In the genomic region with DNA sequence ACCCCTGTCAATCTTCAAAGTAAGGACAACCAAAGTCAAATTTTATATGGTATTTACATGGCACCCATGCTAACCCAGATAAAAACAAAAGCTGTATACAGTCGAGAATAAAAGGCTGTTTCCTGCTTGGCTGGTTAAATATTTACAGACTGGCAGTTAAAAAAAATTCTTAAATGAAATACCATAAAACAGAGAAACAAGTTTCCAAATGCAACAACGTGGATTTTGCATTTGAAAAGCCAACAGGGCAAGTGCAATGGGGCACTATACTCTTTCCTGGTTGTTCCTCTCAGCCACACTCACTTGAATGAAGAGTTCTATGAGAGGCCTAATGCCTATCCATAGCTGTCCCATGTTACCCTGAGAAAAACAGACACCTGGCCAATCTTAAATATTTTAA, we compare ENCODE assay signal across 13 cellular contexts.
A peak's percentile ranks its signal among the peaks of the same experiment; 100 is the strongest.
DNase-seq lines count a peak whose midpoint lies in the region; ATAC-seq, FAIRE-seq and TF ChIP-seq lines count a peak whose summit lies in the region.
"Had no signal": no experiment of that assay in that cellular context is flagged by ENCODE, and none has a peak within 500 bp of the region (broad histone marks: within the 10 kb centered on the region; RNA-seq: fewer than 3 reads in every experiment).

No MANE protein-coding gene starts in this region.

- no peaks in the 10 kb centered on the region for H3K36me3 ChIP-seq in mucosa of rectum (ENCODE audit: control insufficient read depth in 2 of 2, insufficient read depth in 2 of 2, low read length in 2 of 2)
- H3K36me3 ChIP-seq: esophagus squamous epithelium had no signal

- no peaks in the 10 kb centered on the region for H3K9me3 ChIP-seq in mucosa of rectum (ENCODE audit: control insufficient read depth in 2 of 2, low read length in 2 of 2)
- H3K9me3 ChIP-seq: esophagus squamous epithelium had no signal

- no peak for ATAC-seq in GM19452 (IDR thresholded peaks at IDR 0.05; ENCODE audit: unreplicated experiment)
- ATAC-seq: Panc1 had no signal

- H3K27ac ChIP-seq in 22Rv1 (peak overlapping the region; percentile 57), VCaP (peak overlapping the region; percentile 44), mucosa of rectum (ENCODE audit: low read depth in 2 of 2, low read length in 2 of 2) (peak overlapping the region; percentile 74 to 82)
- H3K27ac ChIP-seq: HL-60 had no signal

- no peak for FAIRE-seq in D721Med (lab: Jason Lieb, UNC)

- DNase-seq in DMS79 treated with DMSO at 0.1 percent for 48 hours (lab: John Stamatoyannopoulos, UW) (peak; percentile 71), D721Med (ENCODE audit: insufficient read length, low spot score) (no peak), NOMO-1 treated with dmso at 0.1 percent for 144 hours (lab: John Stamatoyannopoulos, UW; ENCODE audit: unreplicated experiment) (no peak)
- no peak for DNase-seq in stimulated activated CD8-positive, alpha-beta memory T cell treated with anti-CD3 and anti-CD28 coated beads, Interleukin-4, amount 100 ng/mL, for 48 hours
- DNase-seq: activated T-cell treated with anti-CD3 and anti-CD28 coated beads for 4 hours; esophagus squamous epithelium; stimulated activated naive CD4-positive, alpha-beta T cell treated with Interleukin-2 at 50 U/mL for 16 hours had no signal

- peaks cover 33 to 40% of the 10 kb centered on the region in 2 donors for H3K4me1 ChIP-seq in mucosa of rectum (ENCODE audit: control insufficient read depth in 2 of 2, insufficient read depth in 2 of 2, low read length in 2 of 2)

- TF ChIP-seq CTCF in 22Rv1 (IDR thresholded peaks at IDR 0.05) (no peak), VCaP (conservative IDR thresholded peaks at IDR 0.05) (no peak), D721Med (IDR thresholded peaks at IDR 0.05; ENCODE audit: insufficient read depth, missing control alignments) (no peak)

- peak overlapping the region; percentile 28 to 44 for H3K9ac ChIP-seq in mucosa of rectum (ENCODE audit: low read depth in 1 of 2, low read length in 2 of 2)

- H3K4me3 ChIP-seq in mucosa of rectum (ENCODE audit: low read length in 2 of 2) = peak overlapping the region; percentile 31 to 32
- H3K4me3 ChIP-seq: esophagus squamous epithelium had no signal

- H3K27me3 ChIP-seq in mucosa of rectum (ENCODE audit: control insufficient read depth in 2 of 2, insufficient read depth in 2 of 2, low read length in 2 of 2) = no peaks in the 10 kb centered on the region
- H3K27me3 ChIP-seq: esophagus squamous epithelium had no signal
